In the genomic region with DNA sequence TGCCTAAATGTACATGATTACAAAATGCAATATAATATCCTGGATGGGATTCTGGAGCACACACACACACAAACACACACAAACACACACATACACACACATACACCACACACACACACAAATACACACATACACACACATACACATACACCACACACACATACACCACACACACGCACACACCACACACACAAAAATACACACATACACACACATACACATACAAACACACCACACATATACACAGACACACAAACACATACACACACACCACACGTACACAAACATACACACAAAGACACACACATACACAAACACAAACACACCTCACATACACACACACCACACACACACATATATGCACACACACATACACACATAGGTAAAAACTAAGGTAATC, we compare ENCODE assay signal across 20 cellular contexts.
"Had no signal": no experiment of that assay in that cellular context is flagged by ENCODE, and none has a peak within 500 bp of the region (broad histone marks: within the 10 kb centered on the region; RNA-seq: fewer than 3 reads in every experiment).

No MANE protein-coding gene starts in this region.

- H3K9me3 ChIP-seq: esophagus muscularis mucosa, gastrocnemius medialis, heart right ventricle, psoas muscle, sigmoid colon, suprapubic skin, thyroid gland, upper lobe of left lung, vagina had no signal

- H3K4me3 Mint-ChIP-seq: naive B cell, nephron had no signal

- H3K36me3 ChIP-seq: esophagus muscularis mucosa, gastrocnemius medialis, heart right ventricle, sigmoid colon, suprapubic skin, thyroid gland, upper lobe of left lung, vagina had no signal

- H3K27me3 Mint-ChIP-seq: naive B cell had no signal

- H3K27ac Mint-ChIP-seq: naive B cell, nephron had no signal

- H3K4me3 ChIP-seq: esophagus muscularis mucosa, gastrocnemius medialis, heart right ventricle, psoas muscle, sigmoid colon, skin epidermis, suprapubic skin, thyroid gland, upper lobe of left lung, vagina had no signal

- H3K27me3 ChIP-seq: esophagus muscularis mucosa, gastrocnemius medialis, heart right ventricle, sigmoid colon, suprapubic skin, thyroid gland, upper lobe of left lung, vagina had no signal

- DNase-seq: effector memory CD4-positive, alpha-beta T cell; gastrocnemius medialis; heart right ventricle; hypothalamus; kidney glomerular epithelial cell; mesendoderm; naive B cell; psoas muscle; retina; sigmoid colon; stimulated activated naive CD4-positive, alpha-beta T cell treated with Interleukin-2 at 50 U/mL for 16 hours; thyroid gland; upper lobe of left lung had no signal

- ATAC-seq: gastrocnemius medialis, heart right ventricle, psoas muscle had no signal

- H3K9ac ChIP-seq: parathyroid adenoma had no signal

- H3K9me3 Mint-ChIP-seq: nephron had no signal

- H3K36me3 Mint-ChIP-seq: naive B cell had no signal

- H2AFZ ChIP-seq: parathyroid adenoma had no signal

- H3K79me2 ChIP-seq: parathyroid adenoma had no signal

- FAIRE-seq: endometrium had no signal

- H3K27ac ChIP-seq: esophagus muscularis mucosa, gastrocnemius medialis, heart right ventricle, parathyroid adenoma, psoas muscle, sigmoid colon, skin epidermis, suprapubic skin, thyroid gland, upper lobe of left lung, vagina had no signal

- H3K4me1 ChIP-seq: esophagus muscularis mucosa, gastrocnemius medialis, heart right ventricle, parathyroid adenoma, psoas muscle, sigmoid colon, suprapubic skin, thyroid gland, upper lobe of left lung, vagina had no signal

- H3K4me1 Mint-ChIP-seq: naive B cell, nephron had no signal
